26 cellular contexts compared by ENCODE assay signal in genomic region chr5:57102905-57103255, GRCh38.
DNase-seq lines count a peak whose midpoint lies in the region; FAIRE-seq and TF ChIP-seq lines count a peak whose summit lies in the region.
"Had no signal": no experiment of that assay in that cellular context is flagged by ENCODE, and none has a peak within 500 bp of the region (broad histone marks: within the 10 kb centered on the region; RNA-seq: fewer than 3 reads in every experiment).

No MANE protein-coding gene starts in this region.

- no TSS peak for BruUV-seq in PC-9 (replicated peaks; lab: Mats Ljungman, UMichigan)

- H4K20me1 ChIP-seq in hepatocyte (ENCODE audit: insufficient read depth, poor library complexity, severe bottlenecking) (no peaks in the 10 kb centered on the region), PC-9 (ENCODE audit: insufficient read depth) (no peaks in the 10 kb centered on the region)

- H3K4me3 ChIP-seq in hepatocyte (no peak overlapping the region), liver (ENCODE audit: low read depth in 1 of 3, low read length in 3 of 3) (peak overlapping the region in 2 of 3 donors; percentile 41 to 42), small intestine (ENCODE audit: low read depth in 1 of 2, low read length in 2 of 2) (no peak overlapping the region), PC-9 (no peak overlapping the region)
- H3K4me3 ChIP-seq: K562 had no signal

- H3K36me3 ChIP-seq in hepatocyte (replicated peaks; ENCODE audit: insufficient read depth, low read depth) (no peaks in the 10 kb centered on the region), liver (ENCODE audit: control insufficient read depth in 4 of 4, insufficient read depth in 3 of 4, low read depth in 1 of 4, low read length in 3 of 4) (no peaks in the 10 kb centered on the region), small intestine (ENCODE audit: control insufficient read depth in 2 of 2, insufficient read depth in 2 of 2, low read length in 2 of 2) (no peaks in the 10 kb centered on the region), PC-9 (ENCODE audit: low read depth) (no peaks in the 10 kb centered on the region)
- H3K36me3 ChIP-seq: BE2C had no signal

- intact Hi-C loops in PC-9 (cut with micrococcal nuclease; ENCODE audit: unreplicated experiment): no loop called here

- H3K27me3 ChIP-seq in hepatocyte (no peaks in the 10 kb centered on the region), liver (ENCODE audit: control insufficient read depth in 4 of 4, insufficient read depth in 4 of 4, low read length in 3 of 4) (no peaks in the 10 kb centered on the region), small intestine (ENCODE audit: control insufficient read depth in 2 of 2, insufficient read depth in 2 of 2, low read length in 2 of 2) (no peaks in the 10 kb centered on the region), PC-9 (ENCODE audit: insufficient read depth, low read depth) (no peaks in the 10 kb centered on the region)

- no peak for TF ChIP-seq POLR2A in GM12891 (IDR thresholded peaks at IDR 0.05; ENCODE audit: low read depth, low read length)

- H3K9ac ChIP-seq in liver (ENCODE audit: low read depth in 1 of 2, low read length in 2 of 2): no peak overlapping the region

- POLR2A ChIA-PET in PC-9 (lab: Charles Lee; ENCODE audit: unreplicated experiment): no interaction called here

- H2AFZ ChIP-seq in hepatocyte: no peak overlapping the region
- H2AFZ ChIP-seq in PC-9: no peak overlapping the region

- FAIRE-seq in small intestine (lab: Jason Lieb, UNC): no peak
- no peak for FAIRE-seq in GM12891 (lab: Jason Lieb, UNC)
- FAIRE-seq: H1, K562 had no signal

- TF ChIP-seq CTCF in hepatocyte (IDR thresholded peaks at IDR 0.05; ENCODE audit: poor library complexity) (no peak), liver (IDR thresholded peaks at IDR 0.05; ENCODE audit: low read depth, low read length, missing input control) (no peak), PC-9 (conservative IDR thresholded peaks at IDR 0.05) (no peak)

- TF ChIP-seq RAD21 in liver (IDR thresholded peaks at IDR 0.05): peak in 1 of 2 donors; percentile 19

- no peaks in the 10 kb centered on the region for H3K9me3 ChIP-seq in hepatocyte (ENCODE audit: low read depth)
- H3K9me3 ChIP-seq in liver (ENCODE audit: control insufficient read depth in 4 of 4, low read length in 3 of 4): no peaks in the 10 kb centered on the region
- H3K9me3 ChIP-seq in small intestine (ENCODE audit: control insufficient read depth, low read depth): no peaks in the 10 kb centered on the region
- peaks cover 6% of the 10 kb centered on the region for H3K9me3 ChIP-seq in PC-9 (ENCODE audit: insufficient read depth, low read depth)

- CTCF ChIA-PET in PC-9 (lab: Charles Lee): no interaction called here

- H3K27ac ChIP-seq in hepatocyte (peak overlapping the region; percentile 51), liver (ENCODE audit: low read depth in 1 of 2, low read length in 2 of 2) (peak overlapping the region in 1 of 2 donors; percentile 61), small intestine (ENCODE audit: low read depth in 1 of 2, low read length in 1 of 2) (no peak overlapping the region), PC-9 (no peak overlapping the region)

- H3K9me2 ChIP-seq in hepatocyte (replicated peaks; ENCODE audit: insufficient read depth): no peaks in the 10 kb centered on the region
- no peaks in the 10 kb centered on the region for H3K9me2 ChIP-seq in PC-9 (ENCODE audit: insufficient read depth)

- H3K79me2 ChIP-seq in hepatocyte (no peaks in the 10 kb centered on the region), PC-9 (ENCODE audit: low read depth) (no peaks in the 10 kb centered on the region)

- peak; percentile 20 for DNase-seq in HuH-7 (ENCODE audit: low spot score)
- DNase-seq in hepatocyte (ENCODE audit: low spot score): peak; percentile 19
- DNase-seq in small intestine: peak; percentile 71
- no peak for DNase-seq in SHP77 treated with DMSO at 0.1 percent for 48 hours (lab: John Stamatoyannopoulos, UW)
- DNase-seq in PC-9: no peak
- no peak for DNase-seq in GM12891 (ENCODE audit: insufficient read length, low spot score)
- DNase-seq in NCI-H2081 (lab: John Stamatoyannopoulos, UW): no peak
- DNase-seq: BE2C; CD8-positive, alpha-beta memory T cell; DMS153; DND-41; HCEC 1CT; Kasumi-1; MV-4-11; NCI-H1105; NCI-H1436 treated with DMSO at 0.1 percent for 48 hours; NCI-H187 treated with DMSO at 0.1 percent for 48 hours; NCI-H2107; NCI-H524; NCI-H774; RPMI8226; SHP77; T-helper 1 cell had no signal

- H3K4me2 ChIP-seq in hepatocyte: peak overlapping the region; percentile 44
- H3K4me2 ChIP-seq in PC-9: no peak overlapping the region

- H3F3A ChIP-seq in PC-9 (ENCODE audit: insufficient read depth, low read depth): no peaks in the 10 kb centered on the region

- H3K4me1 ChIP-seq in hepatocyte (ENCODE audit: insufficient read depth) (peaks cover 8% of the 10 kb centered on the region), liver (ENCODE audit: control insufficient read depth in 4 of 4, insufficient read depth in 4 of 4, low read length in 3 of 4) (peaks cover 5 to 34% (median 22%) of the 10 kb centered on the region in 4 donors), small intestine (ENCODE audit: control insufficient read depth in 2 of 2, insufficient read depth in 1 of 2, low read depth in 1 of 2, low read length in 1 of 2) (peaks cover 1 to 4% of the 10 kb centered on the region in 2 donors), PC-9 (replicated peaks; ENCODE audit: insufficient read depth) (no peaks in the 10 kb centered on the region)
- H3K4me1 ChIP-seq: BE2C had no signal

TF ChIP-seq in liver, 16 proteins besides CTCF, POLR2A, EP300 and RAD21 (continues in another document):
- TF ChIP-seq JUND (IDR thresholded peaks at IDR 0.05): peak; percentile 13 to 51
- peak; percentile 41 for TF ChIP-seq ATF3 (IDR thresholded peaks at IDR 0.05)
- peak; percentile 12 for TF ChIP-seq NR2F2 (IDR thresholded peaks at IDR 0.05)
- peak; percentile 29 for TF ChIP-seq YY1 (IDR thresholded peaks at IDR 0.05)
- no peak for TF ChIP-seq FOXA1 (IDR thresholded peaks at IDR 0.05)
- TF ChIP-seq TAF1 (conservative IDR thresholded peaks at IDR 0.05): peak; percentile 32
- TF ChIP-seq RXRA (IDR thresholded peaks at IDR 0.05): peak; percentile 85 to 86
- peak; percentile 73 to 86 for TF ChIP-seq HNF4A (conservative IDR thresholded peaks at IDR 0.05)
- TF ChIP-seq GABPA (IDR thresholded peaks at IDR 0.05 in 1 of 2, conservative IDR thresholded peaks at IDR 0.05 in 1 of 2): no peak
- TF ChIP-seq FOXA2 (IDR thresholded peaks at IDR 0.05): peak; percentile 54
- peak; percentile 27 for TF ChIP-seq HNF4G (IDR thresholded peaks at IDR 0.05)
- peak; percentile 32 for TF ChIP-seq ZBTB33 (IDR thresholded peaks at IDR 0.05)

TF ChIP-seq in GM12891, 5 proteins besides CTCF, POLR2A, EP300 and RAD21:
- no peak for TF ChIP-seq TAF1 (IDR thresholded peaks at IDR 0.05; ENCODE audit: low read depth, low read length)
- no peak for TF ChIP-seq POU2F2 (IDR thresholded peaks at IDR 0.05; ENCODE audit: low read depth, low read length)
- TF ChIP-seq SPI1 (IDR thresholded peaks at IDR 0.05; ENCODE audit: low read depth, low read length): no peak
- TF ChIP-seq PAX5 (IDR thresholded peaks at IDR 0.05; ENCODE audit: insufficient read depth, low read length, severe bottlenecking): no peak
- TF ChIP-seq POLR2AphosphoS5 (IDR thresholded peaks at IDR 0.05; ENCODE audit: low read depth, low read length): no peak

Comparison
In these comparisons a context has a peak if more than half of its experiments do, and no peak if none do; other contexts are left out.
1. DNase-seq: peak in HuH-7 (single experiment), hepatocyte (single experiment) and small intestine (single experiment); none in SHP77 treated with DMSO at 0.1 percent for 48 hours (single experiment), PC-9 (0 of 2), GM12891 (single experiment) and NCI-H2081 (0 of 2).
2. H3K4me3 ChIP-seq: peak in liver (2 of 3); none in hepatocyte (single experiment), small intestine (0 of 2) and PC-9 (single experiment).